In the genomic region with DNA sequence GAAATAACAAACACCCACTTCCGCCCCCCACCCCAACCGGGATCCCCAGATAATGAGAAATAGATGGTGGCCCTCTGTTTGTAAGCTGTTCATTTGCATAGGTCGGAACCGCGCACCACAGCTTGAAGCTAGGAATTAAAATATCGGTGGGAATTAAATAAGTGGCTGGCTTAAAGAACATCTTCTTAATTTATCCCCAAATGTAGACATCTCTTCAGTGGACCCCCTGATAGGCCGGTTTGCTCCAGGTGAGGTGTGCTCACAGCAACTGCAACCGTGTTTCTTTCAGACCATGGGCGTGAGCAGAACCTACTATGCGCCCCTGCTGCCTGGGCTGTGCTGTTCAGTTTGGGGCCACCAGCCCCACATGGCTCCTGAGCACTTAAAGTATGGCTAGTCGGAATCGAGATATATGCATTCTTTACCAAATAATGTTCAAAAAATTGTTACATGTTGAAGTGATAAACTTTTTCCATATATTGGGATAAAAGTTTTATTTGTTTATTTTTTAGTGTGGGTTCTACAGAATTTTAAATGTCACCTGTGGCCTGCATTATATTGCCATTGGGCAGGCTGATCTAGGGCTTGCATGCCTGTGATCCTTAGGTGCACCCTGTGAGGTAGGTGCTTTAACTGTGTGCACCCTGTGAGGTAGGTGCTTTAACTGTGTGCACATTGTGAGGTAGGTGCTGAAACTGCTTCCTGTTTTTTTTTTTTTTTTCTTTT, we compare ENCODE assay signal across 1 cellular context.
TF ChIP-seq lines count a peak whose summit lies in the region.

No MANE protein-coding gene starts in this region.

TF ChIP-seq in GM23338, 12 proteins besides CTCF, POLR2A, EP300 and RAD21 (continued from another document):
- TF ChIP-seq ZNF462 (CRISPR knock-in tag; IDR thresholded peaks at IDR 0.05): no peak
- no peak for TF ChIP-seq JUNB (IDR thresholded peaks at IDR 0.05; ENCODE audit: unreplicated experiment)
- TF ChIP-seq ZNF331 (CRISPR knock-in tag; IDR thresholded peaks at IDR 0.05; ENCODE audit: low read depth): no peak
- no peak for TF ChIP-seq NANOG (IDR thresholded peaks at IDR 0.05; ENCODE audit: borderline replicate concordance)
- no peak for TF ChIP-seq REST (IDR thresholded peaks at IDR 0.05; ENCODE audit: unreplicated experiment)
- TF ChIP-seq EZH2 (IDR thresholded peaks at IDR 0.05; ENCODE audit: low read depth, unreplicated experiment): no peak
- no peak for TF ChIP-seq ZNF114 (CRISPR knock-in tag; IDR thresholded peaks at IDR 0.05)
- no peak for TF ChIP-seq EZH2phosphoT487 (IDR thresholded peaks at IDR 0.05; ENCODE audit: unreplicated experiment)
- TF ChIP-seq STAT1 (IDR thresholded peaks at IDR 0.05; ENCODE audit: unreplicated experiment): no peak
